1 cellular context compared by ENCODE assay signal in genomic region chr11:10331548-10332289, GRCh38.
A peak's percentile ranks its signal among the peaks of the same experiment; 100 is the strongest.
TF ChIP-seq lines count a peak whose summit lies in the region.

No MANE protein-coding gene starts in this region.

TF ChIP-seq in K562, 482 proteins besides CTCF, POLR2A, EP300 and RAD21:
- no peak for TF ChIP-seq NFIX (CRISPR knock-in tag; IDR thresholded peaks at IDR 0.05; ENCODE audit: low read depth)
- TF ChIP-seq XRCC4 (IDR thresholded peaks at IDR 0.05; ENCODE audit: extremely low read depth, insufficient read depth, insufficient read length), result no peak
- peak; percentile 76; the same call in 1 of the 2 replicates for TF ChIP-seq ZNF24 (IDR thresholded peaks at IDR 0.05)
- no peak for TF ChIP-seq ZBTB34 (CRISPR knock-in tag; IDR thresholded peaks at IDR 0.05)
- no peak for TF ChIP-seq ZNF740 (CRISPR knock-in tag; IDR thresholded peaks at IDR 0.05)
- no peak for TF ChIP-seq ZNF740 (tag; IDR thresholded peaks at IDR 0.05)
- TF ChIP-seq GTF2E2 (tag; IDR thresholded peaks at IDR 0.05), result no peak
TF ChIP-seq in K562: peak in this region for 1.
